1 cellular context compared by ENCODE assay signal in the genomic region with DNA sequence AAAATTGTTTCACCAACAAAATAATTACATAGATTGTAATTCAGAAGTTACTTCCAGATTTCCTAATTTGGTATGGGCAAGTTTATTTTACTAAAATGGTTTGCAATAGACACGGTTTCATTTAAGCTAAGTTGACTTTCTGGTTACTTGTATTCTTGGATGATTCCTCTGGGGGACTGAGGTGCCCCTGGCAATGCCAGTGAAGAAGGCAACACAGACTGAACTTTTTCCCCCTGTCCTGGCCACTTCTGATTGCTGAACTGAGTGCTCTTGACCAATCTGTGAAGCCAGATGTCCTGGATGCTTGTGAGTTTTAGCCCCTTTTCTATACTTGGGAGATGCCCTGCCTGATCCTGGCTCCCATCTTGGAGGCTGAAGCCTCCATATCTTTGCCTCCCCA.
TF ChIP-seq lines count a peak whose summit lies in the region.

No MANE protein-coding gene starts in this region.

TF ChIP-seq in IMR-90, 13 proteins besides CTCF, POLR2A, EP300 and RAD21 (continued from another document):
- no peak for TF ChIP-seq RFX5 (IDR thresholded peaks at IDR 0.05; ENCODE audit: low read depth, low read length)
- TF ChIP-seq FOS (IDR thresholded peaks at IDR 0.05; ENCODE audit: low read depth, low read length) = no peak
- TF ChIP-seq BHLHE40 (IDR thresholded peaks at IDR 0.05; ENCODE audit: low read depth, low read length) = no peak
- TF ChIP-seq CEBPB (IDR thresholded peaks at IDR 0.05; ENCODE audit: low read depth, low read length) = no peak
- TF ChIP-seq SMC3 (IDR thresholded peaks at IDR 0.05; ENCODE audit: low read depth, low read length) = no peak
- no peak for TF ChIP-seq MAZ (IDR thresholded peaks at IDR 0.05; ENCODE audit: borderline replicate concordance, low read depth, low read length)
- TF ChIP-seq, protein P1, sequence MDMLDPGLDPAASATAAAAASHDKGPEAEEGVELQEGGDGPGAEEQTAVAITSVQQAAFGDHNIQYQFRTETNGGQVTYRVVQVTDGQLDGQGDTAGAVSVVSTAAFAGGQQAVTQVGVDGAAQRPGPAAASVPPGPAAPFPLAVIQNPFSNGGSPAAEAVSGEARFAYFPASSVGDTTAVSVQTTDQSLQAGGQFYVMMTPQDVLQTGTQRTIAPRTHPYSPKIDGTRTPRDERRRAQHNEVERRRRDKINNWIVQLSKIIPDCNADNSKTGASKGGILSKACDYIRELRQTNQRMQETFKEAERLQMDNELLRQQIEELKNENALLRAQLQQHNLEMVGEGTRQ (IDR thresholded peaks at IDR 0.05; ENCODE audit: low read depth, low read length) = no peak
- TF ChIP-seq RCOR1 (IDR thresholded peaks at IDR 0.05; ENCODE audit: insufficient replicate concordance, low read length) = no peak
- no peak for TF ChIP-seq NFE2L2 (IDR thresholded peaks at IDR 0.05; ENCODE audit: low read depth, low read length)
- no peak for TF ChIP-seq CHD1 (IDR thresholded peaks at IDR 0.05; ENCODE audit: low read depth, low read length)
